18 cellular contexts compared by ENCODE assay signal in the genomic region with DNA sequence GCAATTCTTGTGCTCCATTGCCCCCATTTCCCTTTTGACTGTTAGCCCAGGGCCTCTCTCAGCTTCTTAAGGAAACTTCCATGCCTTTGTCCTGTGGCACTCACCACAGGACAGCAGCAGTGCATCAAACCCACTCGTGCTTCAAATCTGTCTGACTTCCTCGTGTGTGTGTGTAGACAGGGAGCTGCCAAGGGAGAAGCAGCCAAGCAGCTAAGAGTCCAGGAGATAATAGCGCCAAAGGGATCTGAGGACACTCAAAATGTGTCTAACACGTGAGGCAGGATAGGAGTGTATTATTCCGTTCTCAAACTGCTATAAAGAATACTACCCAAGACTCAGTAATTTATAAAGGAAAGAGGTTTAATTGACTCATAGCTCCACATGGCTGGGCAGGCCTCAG.
"Had no signal": no experiment of that assay in that cellular context is flagged by ENCODE, and none has a peak within 500 bp of the region (broad histone marks: within the 10 kb centered on the region; RNA-seq: fewer than 3 reads in every experiment).

No MANE protein-coding gene starts in this region.

- H3K4me3 Mint-ChIP-seq: activated CD4-positive, alpha-beta T cell treated with anti-CD3 and anti-CD28 coated beads, Interleukin-2, amount 10 ng/mL, durations not matched to agents 24 days and 14 days; activated CD8-positive, alpha-beta memory T cell treated with anti-CD3 and anti-CD28 coated beads, Interleukin-2, amount 10 ng/mL, durations not matched to agents 7 days and 5 days; activated CD8-positive, alpha-beta T cell treated with anti-CD3 and anti-CD28 coated beads for 36 hours; central memory CD8-positive, alpha-beta T cell; naive thymus-derived CD4-positive, alpha-beta T cell; stimulated activated naive CD8-positive, alpha-beta T cell treated with anti-CD3 and anti-CD28 coated beads, Interleukin-15, amount 100 ng/mL, for 72 hours had no signal

- H3K9me3 ChIP-seq: esophagus squamous epithelium, gastrocnemius medialis, tibial artery had no signal

- H3K27me3 ChIP-seq: esophagus squamous epithelium, gastrocnemius medialis, tibial artery had no signal

- H3K4me1 Mint-ChIP-seq: activated CD4-positive, alpha-beta T cell treated with anti-CD3 and anti-CD28 coated beads, Interleukin-2, amount 10 ng/mL, durations not matched to agents 24 days and 14 days; activated CD8-positive, alpha-beta memory T cell treated with anti-CD3 and anti-CD28 coated beads, Interleukin-2, amount 10 ng/mL, durations not matched to agents 7 days and 5 days; central memory CD8-positive, alpha-beta T cell; naive thymus-derived CD4-positive, alpha-beta T cell; stimulated activated naive CD8-positive, alpha-beta T cell treated with anti-CD3 and anti-CD28 coated beads, Interleukin-15, amount 100 ng/mL, for 72 hours had no signal

- H3K27me3 Mint-ChIP-seq: activated CD4-positive, alpha-beta T cell treated with anti-CD3 and anti-CD28 coated beads, Interleukin-2, amount 10 ng/mL, durations not matched to agents 24 days and 14 days; activated CD8-positive, alpha-beta memory T cell treated with anti-CD3 and anti-CD28 coated beads, Interleukin-2, amount 10 ng/mL, durations not matched to agents 7 days and 5 days; activated CD8-positive, alpha-beta T cell treated with anti-CD3 and anti-CD28 coated beads for 36 hours; central memory CD8-positive, alpha-beta T cell; naive thymus-derived CD4-positive, alpha-beta T cell; progenitor cell of endocrine pancreas; stimulated activated naive CD8-positive, alpha-beta T cell treated with anti-CD3 and anti-CD28 coated beads, Interleukin-15, amount 100 ng/mL, for 72 hours had no signal

- H3K4me1 ChIP-seq: esophagus squamous epithelium, gastrocnemius medialis, tibial artery had no signal

- ATAC-seq: activated CD4-positive, CD25-positive, alpha-beta regulatory T cell treated with anti-CD3 and anti-CD28 coated beads, Interleukin-2, amount 50 U/mL, for 24 hours; activated CD8-positive, alpha-beta memory T cell treated with anti-CD3 and anti-CD28 coated beads, Interleukin-2, amount 10 ng/mL, durations not matched to agents 7 days and 5 days; activated CD8-positive, alpha-beta T cell treated with anti-CD3 and anti-CD28 coated beads for 36 hours; activated naive CD4-positive, alpha-beta T cell treated with anti-CD3 and anti-CD28 coated beads, Interleukin-2, amount 50 U/mL, for 72 hours; gastrocnemius medialis; naive thymus-derived CD4-positive, alpha-beta T cell; stimulated activated naive CD8-positive, alpha-beta T cell treated with anti-CD3 and anti-CD28 coated beads, Interleukin-15, amount 100 ng/mL, for 72 hours had no signal

- DNase-seq: activated CD4-positive, alpha-beta T cell treated with anti-CD3 and anti-CD28 coated beads, Interleukin-2, amount 10 ng/mL, durations not matched to agents 24 days and 14 days; activated CD8-positive, alpha-beta memory T cell treated with anti-CD3 and anti-CD28 coated beads, Interleukin-2, amount 10 ng/mL, durations not matched to agents 7 days and 5 days; activated CD8-positive, alpha-beta T cell treated with anti-CD3 and anti-CD28 coated beads for 36 hours; esophagus squamous epithelium; gastrocnemius medialis; islet precursor cell; left colon; naive thymus-derived CD4-positive, alpha-beta T cell; retina; stimulated activated CD4-positive, alpha-beta T cell treated with anti-CD3 and anti-CD28 coated beads, Interleukin-12 subunit alpha, Interleukin-12 subunit beta, amount 100 ng/mL, for 4 hours; stimulated activated CD4-positive, alpha-beta T cell treated with anti-CD3 and anti-CD28 coated beads, Interleukin-4, amount 100 ng/mL, for 4 hours; stimulated activated naive CD8-positive, alpha-beta T cell treated with anti-CD3 and anti-CD28 coated beads, Interleukin-15, amount 100 ng/mL, for 72 hours; tibial artery had no signal

- H3K27ac ChIP-seq: esophagus squamous epithelium, gastrocnemius medialis, tibial artery had no signal

- H3K27ac Mint-ChIP-seq: activated CD4-positive, alpha-beta T cell treated with anti-CD3 and anti-CD28 coated beads, Interleukin-2, amount 10 ng/mL, durations not matched to agents 24 days and 14 days; activated CD8-positive, alpha-beta memory T cell treated with anti-CD3 and anti-CD28 coated beads, Interleukin-2, amount 10 ng/mL, durations not matched to agents 7 days and 5 days; activated CD8-positive, alpha-beta T cell treated with anti-CD3 and anti-CD28 coated beads for 36 hours; progenitor cell of endocrine pancreas had no signal

- H3K4me3 ChIP-seq: esophagus squamous epithelium, gastrocnemius medialis, lung, tibial artery had no signal

- H3K9me3 Mint-ChIP-seq: activated CD4-positive, alpha-beta T cell treated with anti-CD3 and anti-CD28 coated beads, Interleukin-2, amount 10 ng/mL, durations not matched to agents 24 days and 14 days; activated CD8-positive, alpha-beta T cell treated with anti-CD3 and anti-CD28 coated beads for 36 hours; activated naive CD4-positive, alpha-beta T cell treated with anti-CD3 and anti-CD28 coated beads, Interleukin-2, amount 50 U/mL, for 72 hours; central memory CD8-positive, alpha-beta T cell; naive thymus-derived CD4-positive, alpha-beta T cell; stimulated activated naive CD8-positive, alpha-beta T cell treated with anti-CD3 and anti-CD28 coated beads, Interleukin-15, amount 100 ng/mL, for 72 hours had no signal
